In the genomic region with DNA sequence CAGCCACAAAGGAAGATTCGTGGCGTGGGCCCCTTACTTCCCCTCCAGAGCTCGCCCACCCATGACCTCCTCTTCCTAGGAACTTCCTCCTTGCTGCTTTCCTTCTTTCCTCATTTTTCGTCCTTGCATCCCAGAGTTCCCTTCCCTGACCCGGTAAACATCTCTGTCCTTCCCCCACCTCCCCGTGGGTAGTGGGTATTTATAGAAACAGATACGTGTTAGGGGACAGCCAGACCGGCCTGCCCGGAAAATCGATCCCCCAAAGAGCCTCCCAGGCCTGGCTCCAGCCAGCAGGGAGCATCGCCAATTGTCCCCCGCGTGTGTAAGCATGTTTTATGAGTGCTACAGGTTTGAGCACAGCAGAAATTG, we compare ENCODE assay signal across 8 cellular contexts. TPM values are rescaled to one million over a fixed set of nuclear protein-coding genes. Genes with fewer than 3 reads are reported as not detected.
DNase-seq lines count a peak whose midpoint lies in the region; ATAC-seq and TF ChIP-seq lines count a peak whose summit lies in the region.

No MANE protein-coding gene starts in this region.

- peaks cover 9% of the 10 kb centered on the region for H3K27me3 Mint-ChIP-seq in endodermal cell (ENCODE audit: insufficient read depth)

- peaks cover 19% of the 10 kb centered on the region for H3K36me3 Mint-ChIP-seq in endodermal cell (ENCODE audit: low read depth)

- H3K9me3 ChIP-seq in SJSA1 (replicated peaks) = no peaks in the 10 kb centered on the region; the same call in 1 of the 2 replicates
- no peaks in the 10 kb centered on the region for H3K9me3 ChIP-seq in endodermal cell (ENCODE audit: control insufficient read depth, low read length)
- no peaks in the 10 kb centered on the region for H3K9me3 ChIP-seq in mucosa of stomach (ENCODE audit: control insufficient read depth, low read length)

- H3K36me3 ChIP-seq in SJSA1 = peaks cover 44% of the 10 kb centered on the region
- H3K36me3 ChIP-seq in endodermal cell (ENCODE audit: control insufficient read depth, insufficient read depth, low read length) = peaks cover 16% of the 10 kb centered on the region
- H3K36me3 ChIP-seq in mucosa of stomach (ENCODE audit: control insufficient read depth, insufficient read depth, low read length) = no peaks in the 10 kb centered on the region

- no peak for ATAC-seq in HG02642 (IDR thresholded peaks at IDR 0.05; ENCODE audit: poor library complexity, unreplicated experiment)

- H3K4me1 Mint-ChIP-seq in endodermal cell = peaks cover 28% of the 10 kb centered on the region

- WGBS in endodermal cell (ENCODE audit: insufficient coverage in 1 of 2, insufficient read length in 1 of 2), 2 experiments = 0 to 5% methylated on average over 3 to 11 of the region's 13 CpGs

- H3K9me3 Mint-ChIP-seq in endodermal cell = peaks cover under 1% of the 10 kb centered on the region

- H3K27ac Mint-ChIP-seq in endodermal cell = peak overlapping the region; percentile 76

- H3K27ac ChIP-seq in SJSA1 = peak overlapping the region; percentile 77; the same call in 1 of the 2 replicates
- H3K27ac ChIP-seq in endodermal cell (ENCODE audit: low read depth, low read length) = peak overlapping the region; percentile 89

- H3K4me3 ChIP-seq in SJSA1 (peak overlapping the region; percentile 99), endodermal cell (ENCODE audit: low read length) (peak overlapping the region; percentile 94), mucosa of stomach (ENCODE audit: low read length) (peak overlapping the region; percentile 58)

- H3K4me3 Mint-ChIP-seq in endodermal cell = peak overlapping the region; percentile 92

- no peaks in the 10 kb centered on the region for H3K27me3 ChIP-seq in SJSA1 (replicated peaks)
- peaks cover 5% of the 10 kb centered on the region for H3K27me3 ChIP-seq in endodermal cell (ENCODE audit: control insufficient read depth, insufficient read depth, low read length, poor library complexity, severe bottlenecking)
- H3K27me3 ChIP-seq in mucosa of stomach (ENCODE audit: control insufficient read depth, insufficient read depth, low read length) = no peaks in the 10 kb centered on the region

- TF ChIP-seq CTCF in endodermal cell (conservative IDR thresholded peaks at IDR 0.05) = no peak

- H3K9ac ChIP-seq in endodermal cell (ENCODE audit: extremely low read depth, low read length, poor library complexity, severe bottlenecking) (peak overlapping the region; percentile 83), mucosa of stomach (ENCODE audit: low read length) (peak overlapping the region; percentile 90)

- DNase-seq in NCI-H748 (lab: John Stamatoyannopoulos, UW; ENCODE audit: unreplicated experiment) (peak; percentile 55), NCI-H748 treated with DMSO at 0.1 percent for 48 hours (lab: John Stamatoyannopoulos, UW) (no peak), SJSA1 (ENCODE audit: low read depth in 1 of 2, low spot score in 2 of 2) (no peak), endodermal cell (no peak), T-helper 9 cell (no peak), COR-L47 (lab: John Stamatoyannopoulos, UW) (no peak)

- H3K4me1 ChIP-seq in SJSA1 (replicated peaks) (peaks cover 29% of the 10 kb centered on the region), endodermal cell (ENCODE audit: control insufficient read depth, insufficient read depth, low read length) (no peaks in the 10 kb centered on the region), mucosa of stomach (ENCODE audit: control insufficient read depth, insufficient read depth, low read length) (peaks cover 16% of the 10 kb centered on the region)

RNA-seq across cellular contexts. Expression of a gene that starts 1.6 kb away (rescaled TPM):
- total RNA-seq in SJSA1 (2014; rRNA removed; shearing (Covaris generic)) = 9.9 and 21.9 TPM in 2 replicates
- total RNA-seq in endodermal cell = 10 to 100 TPM; 29.5 to 33.2 TPM
- polyA plus RNA-seq in endodermal cell (2013, experiment 1 of 2) = 31.8 TPM
- 30.0 TPM for polyA plus RNA-seq in endodermal cell (2013, experiment 2 of 2)
